ENCODE assay signal across 8 cellular contexts in the genomic region with DNA sequence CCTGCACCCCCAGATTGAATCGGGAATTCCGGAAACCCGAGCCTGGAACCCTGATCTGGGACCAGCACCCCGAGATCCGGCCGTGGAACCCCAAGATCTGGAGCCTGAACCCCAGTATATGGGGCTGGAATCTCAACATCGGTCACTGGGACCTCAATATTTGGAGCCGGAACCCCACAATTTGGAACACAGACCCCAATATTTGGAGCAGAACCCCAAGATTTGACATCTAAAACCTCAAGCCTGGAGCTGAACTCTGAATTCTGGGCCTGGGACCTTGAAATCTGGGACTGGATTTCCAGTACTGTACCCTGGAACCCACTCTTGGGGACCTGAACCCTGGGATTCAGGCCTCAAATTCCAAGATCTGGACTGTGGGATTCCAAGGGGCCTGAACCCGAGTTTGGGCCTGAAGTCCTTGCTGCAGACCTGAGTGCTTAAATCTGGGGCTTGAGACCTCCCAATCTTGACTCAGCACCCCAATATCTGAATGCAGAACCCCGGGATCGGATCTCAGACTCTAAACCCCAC. TPM values are rescaled to one million over a fixed set of nuclear protein-coding genes. Genes with fewer than 3 reads are reported as not detected.
DNase-seq lines count a peak whose midpoint lies in the region; ATAC-seq and TF ChIP-seq lines count a peak whose summit lies in the region.

No MANE protein-coding gene starts in this region.

- peaks cover 17 to 26% (median 21%) of the 10 kb centered on the region in 3 donors for H3K4me1 Mint-ChIP-seq in naive B cell

- H3K27ac ChIP-seq in cingulate gyrus (ENCODE audit: low read depth, low read length), result peak overlapping the region; percentile 77

- H3K27me3 Mint-ChIP-seq in naive B cell, result peaks cover 23 to 42% (median 34%) of the 10 kb centered on the region in 3 donors

- peaks cover 0 to 14% of the 10 kb centered on the region in 2 donors for H3K36me3 Mint-ChIP-seq in naive B cell

- peak overlapping the region; percentile 45 to 89 (median 66) for H3K4me3 Mint-ChIP-seq in naive B cell

- DNase-seq in AG09309 (ENCODE audit: low read depth), result no peak
- no peak for DNase-seq in Jurkat, Clone E6-1 (ENCODE audit: low read depth, low spot score)
- DNase-seq in naive B cell, result no peak
- DNase-seq in NCI-H1048 (lab: John Stamatoyannopoulos, UW), result no peak
- DNase-seq in NCI-H226, result no peak
- DNase-seq in NCI-H1694 treated with DMSO at 0.1 percent for 48 hours (lab: John Stamatoyannopoulos, UW), result no peak

- peak overlapping the region; percentile 60 for H3K4me3 ChIP-seq in AG09309 (ENCODE audit: control insufficient read depth, low read depth, low read length)
- peak overlapping the region; percentile 70 for H3K4me3 ChIP-seq in Jurkat, Clone E6-1 (ENCODE audit: low read length)

- H3K27ac Mint-ChIP-seq in naive B cell, result no peak overlapping the region

- TF ChIP-seq CTCF in AG09309 (IDR thresholded peaks at IDR 0.05; ENCODE audit: control insufficient read depth, insufficient read depth, low read depth, low read length, missing control alignments), result no peak

- no peaks in the 10 kb centered on the region for H3K9me3 Mint-ChIP-seq in naive B cell

- ATAC-seq in naive B cell (ENCODE audit: low read depth in 2 of 2) (no peak), GM18909 (IDR thresholded peaks at IDR 0.05; ENCODE audit: poor library complexity, unreplicated experiment) (no peak)

RNA-seq across cellular contexts. Expression of gene LRFN3, which starts 0.6 kb away (rescaled TPM):
- 17.1 TPM for polyA plus RNA-seq in Jurkat, Clone E6-1 (2012; ENCODE audit: insufficient read depth, insufficient read length)
- under 1 TPM in 3 of 6 donors, not detected in 3; 0.12 to 0.22 (median 0.14) TPM for polyA plus RNA-seq in naive B cell (ENCODE audit: low read depth in 6 of 6)

RNA-seq across cellular contexts. Expression of gene TYROBP, which starts 28.7 kb away (rescaled TPM):
- polyA plus RNA-seq in Jurkat, Clone E6-1 (2012; ENCODE audit: insufficient read depth, insufficient read length), result not detected
- 10 to 100 TPM in 2 of 6 donors, 1 to 10 TPM in 4; 3.4 to 28.6 (median 8.3) TPM for polyA plus RNA-seq in naive B cell (ENCODE audit: low read depth in 6 of 6)

RNA-seq across cellular contexts. Expression of gene HCST, which starts 34.5 kb away (rescaled TPM):
- 30.0 TPM for polyA plus RNA-seq in Jurkat, Clone E6-1 (2012; ENCODE audit: insufficient read depth, insufficient read length)
- polyA plus RNA-seq in naive B cell (ENCODE audit: low read depth in 6 of 6), result 10 to 100 TPM; 33.8 to 58.5 (median 47.5) TPM

RNA-seq across cellular contexts. Expression of gene NFKBID, which starts 36.5 kb away (rescaled TPM):
- 16.1 TPM for polyA plus RNA-seq in Jurkat, Clone E6-1 (2012; ENCODE audit: insufficient read depth, insufficient read length)
- 10 to 100 TPM; 13.5 to 79.7 (median 55.3) TPM for polyA plus RNA-seq in naive B cell (ENCODE audit: low read depth in 6 of 6)

RNA-seq across cellular contexts. Expression of gene SDHAF1, which starts 58.2 kb away (rescaled TPM):
- polyA plus RNA-seq in Jurkat, Clone E6-1 (2012; ENCODE audit: insufficient read depth, insufficient read length), result 17.9 TPM
- 10 to 100 TPM; 30.0 to 58.0 (median 48.8) TPM for polyA plus RNA-seq in naive B cell (ENCODE audit: low read depth in 6 of 6)
